6 cellular contexts compared by ENCODE assay signal in genomic region chr19:5623397-5624153, GRCh38. TPM values are rescaled to one million over a fixed set of nuclear protein-coding genes. Genes with fewer than 3 reads are reported as not detected.
A peak's percentile ranks its signal among the peaks of the same experiment; 100 is the strongest.
DNase-seq lines count a peak whose midpoint lies in the region; ATAC-seq and TF ChIP-seq lines count a peak whose summit lies in the region.

No MANE protein-coding gene starts in this region.

- H4K20me1 ChIP-seq in fibroblast of lung (ENCODE audit: control insufficient read depth, extremely low read depth, insufficient read depth, low read length) = no peaks in the 10 kb centered on the region

- H3K36me3 ChIP-seq in RWPE2 (ENCODE audit: low read depth) = peaks cover 70% of the 10 kb centered on the region
- peaks cover 14% of the 10 kb centered on the region for H3K36me3 ChIP-seq in fibroblast of lung (ENCODE audit: control insufficient read depth, insufficient read depth, low read length)

- H3K27ac ChIP-seq in RWPE2 (ENCODE audit: poor library complexity, severe bottlenecking) = peak overlapping the region; percentile 43
- peak overlapping the region; percentile 93 for H3K27ac ChIP-seq in fibroblast of lung (ENCODE audit: insufficient read depth, low read length)

- H3K9ac ChIP-seq in fibroblast of lung (ENCODE audit: insufficient read depth, low read length) = peak overlapping the region; percentile 97

- DNase-seq in RWPE2 (ENCODE audit: low spot score) (no peak), fibroblast of lung (ENCODE audit: low read depth in 2 of 2) (no peak), SKM-1 (lab: John Stamatoyannopoulos, UW; ENCODE audit: unreplicated experiment) (no peak), NCI-H187 treated with DMSO at 0.1 percent for 48 hours (lab: John Stamatoyannopoulos, UW) (no peak)
- DNase-seq in stimulated activated CD4-positive, alpha-beta T cell treated with anti-CD3 and anti-CD28 coated beads, Interleukin-4, amount 100 ng/mL, for 1 hour = peak; percentile 14

- H3K27me3 ChIP-seq in RWPE2 (ENCODE audit: insufficient read depth, poor library complexity, severe bottlenecking) (no peaks in the 10 kb centered on the region), fibroblast of lung (ENCODE audit: control insufficient read depth, insufficient read depth, low read length) (no peaks in the 10 kb centered on the region)

- H3K4me3 ChIP-seq in RWPE2 (ENCODE audit: severe bottlenecking) = peak overlapping the region; percentile 84
- peak overlapping the region; percentile 84 to 98 (median 95) for H3K4me3 ChIP-seq in fibroblast of lung (replicated peaks in 1 of 4; ENCODE audit: control extremely low read depth in 1 of 4, insufficient read depth in 1 of 4, low read depth in 3 of 4, low read length in 4 of 4)

- peaks cover 92% of the 10 kb centered on the region for H3K79me2 ChIP-seq in fibroblast of lung (ENCODE audit: control insufficient read depth, insufficient read depth, low read length)

- H3K9me3 ChIP-seq in RWPE2 (ENCODE audit: severe bottlenecking) = no peaks in the 10 kb centered on the region
- H3K9me3 ChIP-seq in fibroblast of lung (ENCODE audit: control insufficient read depth, insufficient read depth, low read depth, low read length) = no peaks in the 10 kb centered on the region

- no peak overlapping the region for H2AFZ ChIP-seq in fibroblast of lung (ENCODE audit: low read length)

- H3K4me1 ChIP-seq in RWPE2 (ENCODE audit: insufficient read depth, poor library complexity, severe bottlenecking) = peaks cover 20% of the 10 kb centered on the region
- peaks cover 14% of the 10 kb centered on the region for H3K4me1 ChIP-seq in fibroblast of lung (ENCODE audit: control insufficient read depth, extremely low read depth, insufficient read depth, low read length)

- peak overlapping the region; percentile 93 for H3K4me2 ChIP-seq in fibroblast of lung (ENCODE audit: extremely low read depth, insufficient read depth, low read length)

- peak; percentile 2 for ATAC-seq in GM18867 (IDR thresholded peaks at IDR 0.05; ENCODE audit: unreplicated experiment)
- no peak for ATAC-seq in RWPE2 (ENCODE audit: low read depth)

- no peak for TF ChIP-seq CTCF in RWPE2 (IDR thresholded peaks at IDR 0.05; ENCODE audit: poor library complexity, severe bottlenecking)
- TF ChIP-seq CTCF in fibroblast of lung (conservative IDR thresholded peaks at IDR 0.05 in 1 of 2, IDR thresholded peaks at IDR 0.05 in 1 of 2; ENCODE audit: low read depth in 1 of 2, low read length in 2 of 2) = no peak

RNA-seq across cellular contexts. Expression of gene SAFB, which starts 0.7 kb away (rescaled TPM):
- 48.5 and 51.0 TPM in 2 replicates for total RNA-seq in fibroblast of lung
- polyA plus RNA-seq in fibroblast of lung = 28.0 and 34.3 TPM in 2 replicates
- polyA plus RNA-seq in fibroblast of lung (2012) = 41.1 and 50.2 TPM in 2 replicates
- polyA minus RNA-seq in fibroblast of lung (ENCODE audit: low replicate concordance) = 6.8 and 8.4 TPM in 2 replicates

RNA-seq across cellular contexts. Expression of gene SAFB2, which starts 1.0 kb away (rescaled TPM):
- total RNA-seq in fibroblast of lung = 29.0 and 35.8 TPM in 2 replicates
- polyA plus RNA-seq in fibroblast of lung = 16.9 and 21.3 TPM in 2 replicates
- polyA plus RNA-seq in fibroblast of lung (2012) = 25.1 and 32.6 TPM in 2 replicates
- polyA minus RNA-seq in fibroblast of lung (ENCODE audit: low replicate concordance) = 20.3 and 24.5 TPM in 2 replicates

RNA-seq across cellular contexts. Expression of gene TINCR, which starts 55.8 kb away (rescaled TPM):
- under 0.01 and 0.17 TPM in 2 replicates for total RNA-seq in fibroblast of lung
- 0.02 and 0.06 TPM in 2 replicates for polyA plus RNA-seq in fibroblast of lung
- 0.05 TPM in 1 of 2 replicates, not detected in the other for polyA plus RNA-seq in fibroblast of lung (2012)
- polyA minus RNA-seq in fibroblast of lung (ENCODE audit: low replicate concordance) = not detected in 2 replicates

RNA-seq across cellular contexts. Expression of gene MICOS13, which starts 56.7 kb away (rescaled TPM):
- total RNA-seq in fibroblast of lung = 29.3 and 73.5 TPM in 2 replicates
- 20.7 and 20.8 TPM in 2 replicates for polyA plus RNA-seq in fibroblast of lung
- polyA plus RNA-seq in fibroblast of lung (2012) = 83.6 and 93.2 TPM in 2 replicates
- 29.2 and 29.9 TPM in 2 replicates for polyA minus RNA-seq in fibroblast of lung (ENCODE audit: low replicate concordance)

RNA-seq across cellular contexts. Expression of gene HSD11B1L, which starts 57.3 kb away (rescaled TPM):
- total RNA-seq in fibroblast of lung = 11.0 and 13.0 TPM in 2 replicates
- 3.1 and 5.1 TPM in 2 replicates for polyA plus RNA-seq in fibroblast of lung
- polyA plus RNA-seq in fibroblast of lung (2012) = 5.2 and 7.8 TPM in 2 replicates
- 5.6 TPM in 1 of 2 replicates, not detected in the other for polyA minus RNA-seq in fibroblast of lung (ENCODE audit: low replicate concordance)
